Comparison of ENCODE assay signal across 2 cellular contexts in genomic region chr2:181786371-181787228, GRCh38.
TF ChIP-seq lines count a peak whose summit lies in the region.

No MANE protein-coding gene starts in this region.

TF ChIP-seq in GM23338, 12 proteins besides CTCF, POLR2A, EP300 and RAD21:
- TF ChIP-seq REST (IDR thresholded peaks at IDR 0.05; ENCODE audit: unreplicated experiment) (no peak), ETS1 (IDR thresholded peaks at IDR 0.05) (no peak)

TF ChIP-seq in K562, 482 proteins besides CTCF, POLR2A, EP300 and RAD21 (continued from another document and continues in another):
- TF ChIP-seq, protein P1, sequence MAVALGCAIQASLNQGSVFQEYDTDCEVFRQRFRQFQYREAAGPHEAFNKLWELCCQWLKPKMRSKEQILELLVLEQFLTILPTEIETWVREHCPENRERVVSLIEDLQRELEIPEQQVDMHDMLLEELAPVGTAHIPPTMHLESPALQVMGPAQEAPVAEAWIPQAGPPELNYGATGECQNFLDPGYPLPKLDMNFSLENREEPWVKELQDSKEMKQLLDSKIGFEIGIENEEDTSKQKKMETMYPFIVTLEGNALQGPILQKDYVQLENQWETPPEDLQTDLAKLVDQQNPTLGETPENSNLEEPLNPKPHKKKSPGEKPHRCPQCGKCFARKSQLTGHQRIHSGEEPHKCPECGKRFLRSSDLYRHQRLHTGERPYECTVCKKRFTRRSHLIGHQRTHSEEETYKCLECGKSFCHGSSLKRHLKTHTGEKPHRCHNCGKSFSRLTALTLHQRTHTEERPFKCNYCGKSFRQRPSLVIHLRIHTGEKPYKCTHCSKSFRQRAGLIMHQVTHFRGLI (CRISPR knock-in tag; IDR thresholded peaks at IDR 0.05), result peak; percentile 66; the same call in 1 of the 2 replicates
- 0 out of 2 replicates have a peak, but pooled peaks have one; percentile 46 for TF ChIP-seq ZNF583 (CRISPR knock-in tag; IDR thresholded peaks at IDR 0.05)
- TF ChIP-seq, protein P2, sequence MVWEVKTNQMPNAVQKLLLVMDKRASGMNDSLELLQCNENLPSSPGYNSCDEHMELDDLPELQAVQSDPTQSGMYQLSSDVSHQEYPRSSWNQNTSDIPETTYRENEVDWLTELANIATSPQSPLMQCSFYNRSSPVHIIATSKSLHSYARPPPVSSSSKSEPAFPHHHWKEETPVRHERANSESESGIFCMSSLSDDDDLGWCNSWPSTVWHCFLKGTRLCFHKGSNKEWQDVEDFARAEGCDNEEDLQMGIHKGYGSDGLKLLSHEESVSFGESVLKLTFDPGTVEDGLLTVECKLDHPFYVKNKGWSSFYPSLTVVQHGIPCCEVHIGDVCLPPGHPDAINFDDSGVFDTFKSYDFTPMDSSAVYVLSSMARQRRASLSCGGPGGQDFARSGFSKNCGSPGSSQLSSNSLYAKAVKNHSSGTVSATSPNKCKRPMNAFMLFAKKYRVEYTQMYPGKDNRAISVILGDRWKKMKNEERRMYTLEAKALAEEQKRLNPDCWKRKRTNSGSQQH (CRISPR knock-in tag; IDR thresholded peaks at IDR 0.05), result no peak
- TF ChIP-seq MGA (IDR thresholded peaks at IDR 0.05), result peak; percentile 68
- peak; percentile 61; the same call in 1 of the 2 replicates for TF ChIP-seq KLF6 (CRISPR knock-in tag; IDR thresholded peaks at IDR 0.05; ENCODE audit: borderline replicate concordance)
- 0 out of 2 replicates have a peak, but pooled peaks have one; percentile 23 for TF ChIP-seq CEBPB (tag; IDR thresholded peaks at IDR 0.05)
- peak; percentile 90 for TF ChIP-seq L3MBTL2 (IDR thresholded peaks at IDR 0.05)
- no peak for TF ChIP-seq TEAD4 (IDR thresholded peaks at IDR 0.05; ENCODE audit: low read length)
- TF ChIP-seq TEAD4 (CRISPR knock-in tag; IDR thresholded peaks at IDR 0.05; ENCODE audit: borderline replicate concordance), result no peak
- no peak for TF ChIP-seq E4F1 (CRISPR knock-in tag; IDR thresholded peaks at IDR 0.05; ENCODE audit: borderline replicate concordance)
- TF ChIP-seq MTA3 (IDR thresholded peaks at IDR 0.05; ENCODE audit: borderline replicate concordance), result no peak
- TF ChIP-seq ZNF639 (CRISPR knock-in tag; conservative IDR thresholded peaks at IDR 0.05 in 1 of 2, IDR thresholded peaks at IDR 0.05 in 1 of 2), result 0 out of 4 replicates have a peak, but pooled peaks of 1 of the 2 experiments have one; percentile 36
- TF ChIP-seq ZNF239 (CRISPR knock-in tag; IDR thresholded peaks at IDR 0.05), result peak; percentile 17; the same call in 1 of the 2 replicates
- peak; percentile 75 for TF ChIP-seq ATF4 (CRISPR knock-in tag; IDR thresholded peaks at IDR 0.05)
- 0 out of 2 replicates have a peak, but pooled peaks have one; percentile 35 for TF ChIP-seq CEBPG (CRISPR knock-in tag; IDR thresholded peaks at IDR 0.05)
- TF ChIP-seq CEBPG (tag; conservative IDR thresholded peaks at IDR 0.05 in 1 of 2, IDR thresholded peaks at IDR 0.05 in 1 of 2), result peak; percentile 64 to 72
- TF ChIP-seq SNIP1 (IDR thresholded peaks at IDR 0.05; ENCODE audit: low read depth), result no peak
- TF ChIP-seq IRF9 (tag; IDR thresholded peaks at IDR 0.05), result peak; percentile 21; the same call in 1 of the 2 replicates
- 0 out of 2 replicates have a peak, but pooled peaks have one; percentile 40 for TF ChIP-seq ZNF41 (CRISPR knock-in tag; conservative IDR thresholded peaks at IDR 0.05)
- TF ChIP-seq ZNF766 (CRISPR knock-in tag; conservative IDR thresholded peaks at IDR 0.05), result 0 out of 2 replicates have a peak, but pooled peaks have one; percentile 32
- TF ChIP-seq KDM4B (IDR thresholded peaks at IDR 0.05; ENCODE audit: borderline replicate concordance in 2 of 2, low read depth in 1 of 2), result no peak
- 0 out of 2 replicates have a peak, but pooled peaks have one; percentile 39 for TF ChIP-seq ZKSCAN3 (CRISPR knock-in tag; IDR thresholded peaks at IDR 0.05)
- peak; percentile 62; the same call in 1 of the 2 replicates for TF ChIP-seq ZNF589 (CRISPR knock-in tag; IDR thresholded peaks at IDR 0.05; ENCODE audit: low read depth)
- TF ChIP-seq ATF3 (IDR thresholded peaks at IDR 0.05), result peak; percentile 65
- no peak for TF ChIP-seq ATF3 (CRISPR knock-in tag; conservative IDR thresholded peaks at IDR 0.05)
- TF ChIP-seq E2F6 (IDR thresholded peaks at IDR 0.05; ENCODE audit: borderline replicate concordance in 1 of 2, extremely low read depth in 1 of 2, insufficient read depth in 1 of 2, insufficient read length in 1 of 2, low read depth in 1 of 2, low read length in 1 of 2, poor library complexity in 1 of 2, severe bottlenecking in 1 of 2), result peak; percentile 18 to 40
- TF ChIP-seq ZNF79 (CRISPR knock-in tag; IDR thresholded peaks at IDR 0.05; ENCODE audit: low read depth), result peak; percentile 67
- TF ChIP-seq ZNF175 (CRISPR knock-in tag; IDR thresholded peaks at IDR 0.05; ENCODE audit: low read depth), result peak; percentile 77; the same call in 1 of the 2 replicates
